ENCODE assay signal across 8 cellular contexts in genomic region chr7:100478966-100479660, GRCh38. TPM values are rescaled to one million over a fixed set of nuclear protein-coding genes. Genes with fewer than 3 reads are reported as not detected.
DNase-seq lines count a peak whose midpoint lies in the region; ATAC-seq and TF ChIP-seq lines count a peak whose summit lies in the region.

TSS of gene TSC22D4 (minus strand) at chr7:100479214. CDS start at chr7:100478038, 1,176 bp downstream.

- intact Hi-C loops in esophagus muscularis mucosa (cut with DNase I) = loop anchor here (10.0 kb wide), 1 partner anchor 216 kb away; the partner anchor contains the start of gene GIGYF1

- peak within 1 kb of the TSS; percentile 94 for H3K27ac Mint-ChIP-seq in activated T-cell treated with anti-CD3 and anti-CD28 coated beads, Interleukin-2, amount 50 U/mL, for 72 hours

- no peaks in the 10 kb centered on the region for H3K9me3 Mint-ChIP-seq in activated T-cell treated with anti-CD3 and anti-CD28 coated beads, Interleukin-2, amount 50 U/mL, for 72 hours

- H3K27me3 Mint-ChIP-seq in activated T-cell treated with anti-CD3 and anti-CD28 coated beads, Interleukin-2, amount 50 U/mL, for 72 hours (ENCODE audit: low read depth) = no peaks in the 10 kb centered on the region

- peak within 1 kb of the TSS; percentile 86 for H3K4me3 Mint-ChIP-seq in activated T-cell treated with anti-CD3 and anti-CD28 coated beads, Interleukin-2, amount 50 U/mL, for 72 hours

- 3% methylated on average over 16 of the region's 26 CpGs for WGBS in esophagus muscularis mucosa

- TF ChIP-seq POLR2A in esophagus muscularis mucosa (IDR thresholded peaks at IDR 0.05; ENCODE audit: low read depth) = peak; percentile 20

- peaks cover 42% of the 10 kb centered on the region for H3K4me1 Mint-ChIP-seq in activated T-cell treated with anti-CD3 and anti-CD28 coated beads, Interleukin-2, amount 50 U/mL, for 72 hours (ENCODE audit: low read depth)

- H3K4me1 ChIP-seq in esophagus muscularis mucosa (peaks cover 54 to 65% (median 64%) of the 10 kb centered on the region in 4 donors), muscle layer of duodenum (ENCODE audit: control insufficient read depth in 1 of 2, insufficient read depth in 2 of 2, low read length in 2 of 2) (peaks cover 18 to 54% of the 10 kb centered on the region in 2 donors)

- H3K4me3 ChIP-seq in esophagus muscularis mucosa = peak within 1 kb of the TSS; percentile 79 to 100 (median 91)
- peak within 1 kb of the TSS; percentile 80 to 90 for H3K4me3 ChIP-seq in muscle layer of duodenum (ENCODE audit: low read depth in 1 of 2, low read length in 2 of 2)

- DNase-seq in DMS 273 treated with DMSO at 0.1 percent for 48 hours (lab: John Stamatoyannopoulos, UW) = peak; percentile 86
- peak; percentile 95 for DNase-seq in RKO (ENCODE audit: low spot score)
- peak; percentile 91 for DNase-seq in activated T-cell treated with anti-CD3 and anti-CD28 coated beads, Interleukin-2, amount 50 U/mL, for 72 hours
- DNase-seq in esophagus muscularis mucosa (ENCODE audit: extremely low spot score) = peak; percentile 98
- DNase-seq in stimulated activated CD8-positive, alpha-beta memory T cell treated with anti-CD3 and anti-CD28 coated beads, Interleukin-7, amount 100 ng/mL, for 1 hour (ENCODE audit: low read depth in 2 of 2) = peak; percentile 75 to 82

- no peaks in the 10 kb centered on the region for H3K27me3 ChIP-seq in esophagus muscularis mucosa
- no peaks in the 10 kb centered on the region for H3K27me3 ChIP-seq in muscle layer of duodenum (ENCODE audit: low read depth, low read length)

- H3K36me3 ChIP-seq in KOPT-K1 (ENCODE audit: insufficient read depth, low read length) = peaks cover 32% of the 10 kb centered on the region
- H3K36me3 ChIP-seq in esophagus muscularis mucosa = peaks cover under 1 to 16% (median 8%) of the 10 kb centered on the region in 4 donors
- H3K36me3 ChIP-seq in muscle layer of duodenum (ENCODE audit: control insufficient read depth in 1 of 2, insufficient read depth in 2 of 2, low read length in 2 of 2) = peaks cover 2% of the 10 kb centered on the region in 2 donors

- ATAC-seq in GM21619 (IDR thresholded peaks at IDR 0.05; ENCODE audit: unreplicated experiment) = peak; percentile 58
- peak; percentile 77 to 78 for ATAC-seq in activated T-cell treated with anti-CD3 and anti-CD28 coated beads, Interleukin-2, amount 50 U/mL, for 72 hours (replicated peaks in 1 of 2)

- peaks cover 7 to 11% of the 10 kb centered on the region in 2 donors for H3K36me3 Mint-ChIP-seq in activated T-cell treated with anti-CD3 and anti-CD28 coated beads, Interleukin-2, amount 50 U/mL, for 72 hours (ENCODE audit: insufficient read depth in 2 of 2)

- no peaks in the 10 kb centered on the region for H3K9me3 ChIP-seq in KOPT-K1 (ENCODE audit: insufficient read depth, low read length, poor library complexity, severe bottlenecking)
- H3K9me3 ChIP-seq in esophagus muscularis mucosa = no peaks in the 10 kb centered on the region
- no peaks in the 10 kb centered on the region for H3K9me3 ChIP-seq in muscle layer of duodenum (ENCODE audit: control insufficient read depth in 1 of 2, low read length in 2 of 2)

- no peak for TF ChIP-seq CTCF in esophagus muscularis mucosa (IDR thresholded peaks at IDR 0.05)

- H3K27ac ChIP-seq in KOPT-K1 (ENCODE audit: low read depth, low read length, poor library complexity, severe bottlenecking) (peak within 1 kb of the TSS; percentile 87), esophagus muscularis mucosa (replicated peaks in 1 of 4) (peak within 1 kb of the TSS; percentile 91 to 97 (median 94)), muscle layer of duodenum (ENCODE audit: low read length) (peak within 1 kb of the TSS; percentile 77)

- no peak for TF ChIP-seq EP300 in esophagus muscularis mucosa (IDR thresholded peaks at IDR 0.05)

RNA-seq across cellular contexts. Expression of gene TSC22D4, which starts in this region (rescaled TPM):
- 100 to 1,000 TPM in 1 of 2 donors, 10 to 100 TPM in 1; 94.9 to 113 TPM for total RNA-seq in activated T-cell treated with anti-CD3 and anti-CD28 coated beads, Interleukin-2, amount 50 U/mL, for 72 hours
- total RNA-seq in esophagus muscularis mucosa = 10 to 100 TPM; 26.2 to 51.4 (median 33.1) TPM

Comparison
In these comparisons a context has a peak if more than half of its experiments do, and no peak if none do; other contexts are left out.
1. Peak in every context shown above with its lines: DNase-seq, ATAC-seq, H3K4me3 ChIP-seq and H3K27ac ChIP-seq.